8 cellular contexts compared by ENCODE assay signal in genomic region chr9:32378993-32379729, GRCh38. TPM values are rescaled to one million over a fixed set of nuclear protein-coding genes. Genes with fewer than 3 reads are reported as not detected.
A peak's percentile ranks its signal among the peaks of the same experiment; 100 is the strongest.
DNase-seq lines count a peak whose midpoint lies in the region; ATAC-seq and TF ChIP-seq lines count a peak whose summit lies in the region.

No MANE protein-coding gene starts in this region.

- no peaks in the 10 kb centered on the region for H3K79me2 ChIP-seq in GM23338 (replicated peaks; ENCODE audit: insufficient read depth)

- DNase-seq in stimulated activated CD4-positive, alpha-beta T cell treated with anti-CD3 and anti-CD28 coated beads, Interleukin-12 subunit alpha, Interleukin-12 subunit beta, amount 100 ng/mL, for 48 hours (ENCODE audit: low read depth in 2 of 3, low spot score in 1 of 3) = peak in 2 of 3 donors; percentile 11 to 56
- no peak for DNase-seq in stimulated activated CD4-positive, alpha-beta T cell treated with anti-CD3 and anti-CD28 coated beads, Interleukin-4, amount 100 ng/mL, for 1 hour
- DNase-seq in GM23338 (ENCODE audit: low spot score) (peak; percentile 84), KG1 (lab: John Stamatoyannopoulos, UW) (peak; percentile 17), Peyer's patch (peak in 1 of 3 donors; percentile 71), adipocyte (ENCODE audit: low read depth) (peak; percentile 94), left cardiac atrium (no peak), renal cortical epithelial cell (ENCODE audit: low read depth) (peak; percentile 75)

- H3K4me3 Mint-ChIP-seq in GM23338 = no peak overlapping the region

- no peak overlapping the region for H3K4me2 ChIP-seq in GM23338

- peaks cover 2% of the 10 kb centered on the region; the same call in 1 of the 3 replicates for H3K9me3 Mint-ChIP-seq in GM23338

- H3K9me3 ChIP-seq in Peyer's patch (no peaks in the 10 kb centered on the region), adipocyte (ENCODE audit: control insufficient read depth, low read length) (no peaks in the 10 kb centered on the region)

- H3K4me3 ChIP-seq in GM23338 (no peak overlapping the region), Peyer's patch (no peak overlapping the region), adipocyte (ENCODE audit: low read length) (no peak overlapping the region)

- H3K4me1 ChIP-seq in GM23338 (ENCODE audit: insufficient read depth) (peaks cover 7% of the 10 kb centered on the region; the same call in 1 of the 2 replicates), Peyer's patch (no peaks in the 10 kb centered on the region), adipocyte (ENCODE audit: control insufficient read depth, insufficient read depth, low read length) (peaks cover 10% of the 10 kb centered on the region)

- no peaks in the 10 kb centered on the region for H3K9me2 ChIP-seq in GM23338 (ENCODE audit: insufficient read depth)

- no peak overlapping the region for H3K27ac ChIP-seq in GM23338 (ENCODE audit: low read depth)
- H3K27ac ChIP-seq in Peyer's patch = no peak overlapping the region

- no peak overlapping the region for H2AFZ ChIP-seq in GM23338

- intact Hi-C loops in left cardiac atrium (cut with DNase I) = loop anchor here (1.0 to 2.0 kb wide), 3 partner anchors 52 to 200 kb away; no protein-coding TSS in a partner anchor

- ATAC-seq in GM23338 (peak; percentile 81), left cardiac atrium (peak; percentile 81 to 92)

- no peaks in the 10 kb centered on the region for H3K36me3 ChIP-seq in GM23338 (ENCODE audit: insufficient read depth)
- H3K36me3 ChIP-seq in Peyer's patch = no peaks in the 10 kb centered on the region
- H3K36me3 ChIP-seq in adipocyte (ENCODE audit: control insufficient read depth, insufficient read depth, low read length, severe bottlenecking) = no peaks in the 10 kb centered on the region

- no peaks in the 10 kb centered on the region for H4K20me1 ChIP-seq in GM23338 (replicated peaks; ENCODE audit: insufficient read depth)

- no peaks in the 10 kb centered on the region for H3K36me3 Mint-ChIP-seq in GM23338 (ENCODE audit: low read depth)

- no peak for TF ChIP-seq POLR2A in Peyer's patch (IDR thresholded peaks at IDR 0.05)

- H3K27me3 Mint-ChIP-seq in GM23338 (ENCODE audit: insufficient read depth, low read depth, poor library complexity) = peaks cover 9% of the 10 kb centered on the region

- TF ChIP-seq CTCF in GM23338 (conservative IDR thresholded peaks at IDR 0.05; ENCODE audit: low read depth in 2 of 2) (peak; percentile 89 to 98), Peyer's patch (IDR thresholded peaks at IDR 0.05) (peak; percentile 45 to 97 (median 88))

- peaks cover 20% of the 10 kb centered on the region for H3K4me1 Mint-ChIP-seq in GM23338

- peaks cover 25% of the 10 kb centered on the region for H3K27me3 ChIP-seq in GM23338 (ENCODE audit: insufficient read depth)
- H3K27me3 ChIP-seq in Peyer's patch = no peaks in the 10 kb centered on the region
- H3K27me3 ChIP-seq in adipocyte (replicated peaks; ENCODE audit: control insufficient read depth, insufficient read depth, low read length) = peaks cover 4% of the 10 kb centered on the region

- no peaks in the 10 kb centered on the region for H3F3A ChIP-seq in GM23338 (replicated peaks; ENCODE audit: low read depth)

- H3K27ac Mint-ChIP-seq in GM23338 = no peak overlapping the region

- no peak overlapping the region for H3K9ac ChIP-seq in adipocyte (ENCODE audit: low read length)

TF ChIP-seq in GM23338, 12 proteins besides CTCF, POLR2A, EP300 and RAD21:
- TF ChIP-seq, protein P1, sequence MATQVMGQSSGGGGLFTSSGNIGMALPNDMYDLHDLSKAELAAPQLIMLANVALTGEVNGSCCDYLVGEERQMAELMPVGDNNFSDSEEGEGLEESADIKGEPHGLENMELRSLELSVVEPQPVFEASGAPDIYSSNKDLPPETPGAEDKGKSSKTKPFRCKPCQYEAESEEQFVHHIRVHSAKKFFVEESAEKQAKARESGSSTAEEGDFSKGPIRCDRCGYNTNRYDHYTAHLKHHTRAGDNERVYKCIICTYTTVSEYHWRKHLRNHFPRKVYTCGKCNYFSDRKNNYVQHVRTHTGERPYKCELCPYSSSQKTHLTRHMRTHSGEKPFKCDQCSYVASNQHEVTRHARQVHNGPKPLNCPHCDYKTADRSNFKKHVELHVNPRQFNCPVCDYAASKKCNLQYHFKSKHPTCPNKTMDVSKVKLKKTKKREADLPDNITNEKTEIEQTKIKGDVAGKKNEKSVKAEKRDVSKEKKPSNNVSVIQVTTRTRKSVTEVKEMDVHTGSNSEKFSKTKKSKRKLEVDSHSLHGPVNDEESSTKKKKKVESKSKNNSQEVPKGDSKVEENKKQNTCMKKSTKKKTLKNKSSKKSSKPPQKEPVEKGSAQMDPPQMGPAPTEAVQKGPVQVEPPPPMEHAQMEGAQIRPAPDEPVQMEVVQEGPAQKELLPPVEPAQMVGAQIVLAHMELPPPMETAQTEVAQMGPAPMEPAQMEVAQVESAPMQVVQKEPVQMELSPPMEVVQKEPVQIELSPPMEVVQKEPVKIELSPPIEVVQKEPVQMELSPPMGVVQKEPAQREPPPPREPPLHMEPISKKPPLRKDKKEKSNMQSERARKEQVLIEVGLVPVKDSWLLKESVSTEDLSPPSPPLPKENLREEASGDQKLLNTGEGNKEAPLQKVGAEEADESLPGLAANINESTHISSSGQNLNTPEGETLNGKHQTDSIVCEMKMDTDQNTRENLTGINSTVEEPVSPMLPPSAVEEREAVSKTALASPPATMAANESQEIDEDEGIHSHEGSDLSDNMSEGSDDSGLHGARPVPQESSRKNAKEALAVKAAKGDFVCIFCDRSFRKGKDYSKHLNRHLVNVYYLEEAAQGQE (IDR thresholded peaks at IDR 0.05; ENCODE audit: unreplicated experiment) = no peak
- TF ChIP-seq POLR2AphosphoS5 (IDR thresholded peaks at IDR 0.05; ENCODE audit: low read depth) (no peak), STAT1 (IDR thresholded peaks at IDR 0.05; ENCODE audit: unreplicated experiment) (no peak), EZH2phosphoT487 (IDR thresholded peaks at IDR 0.05; ENCODE audit: unreplicated experiment) (no peak), EZH2 (IDR thresholded peaks at IDR 0.05; ENCODE audit: low read depth, unreplicated experiment) (no peak), CREB1 (CRISPR knock-in tag; IDR thresholded peaks at IDR 0.05; ENCODE audit: low read depth) (0 out of 2 replicates have a peak, but pooled peaks have one; percentile 12)
TF ChIP-seq in GM23338: peak in this region for 1.

RNA-seq across cellular contexts. Expression of gene ACO1, which starts 5.3 kb away (rescaled TPM):
- 38.9 and 41.0 TPM in 2 replicates for total RNA-seq in GM23338 (2014; rRNA removed; shearing (Covaris generic))
- polyA plus RNA-seq in GM23338 (2016; fragmentation: Nextera tagmentation; extraction: Ambion mirVana) = 16.2 and 16.6 TPM in 2 replicates
- total RNA-seq in Peyer's patch (10 to 100 TPM; 22.3 to 61.8 (median 51.7) TPM), left cardiac atrium (10 to 100 TPM; 59.6 to 62.0 TPM), renal cortical epithelial cell (78.0 and 190 TPM in 2 replicates)

Comparison
In these comparisons a context has a peak if more than half of its experiments do, and no peak if none do; other contexts are left out.
1. DNase-seq: peak in stimulated activated CD4-positive, alpha-beta T cell treated with anti-CD3 and anti-CD28 coated beads, Interleukin-12 subunit alpha, Interleukin-12 subunit beta, amount 100 ng/mL, for 48 hours (2 of 3), GM23338 (single experiment), KG1 (single experiment), adipocyte (single experiment) and renal cortical epithelial cell (single experiment); none in stimulated activated CD4-positive, alpha-beta T cell treated with anti-CD3 and anti-CD28 coated beads, Interleukin-4, amount 100 ng/mL, for 1 hour (single experiment) and left cardiac atrium (single experiment).